ENCODE assay signal across 2 cellular contexts in genomic region chr20:17925300-17925939, GRCh38.
TF ChIP-seq lines count a peak whose summit lies in the region.

No MANE protein-coding gene starts in this region.

TF ChIP-seq in WTC11, 78 proteins besides CTCF, POLR2A, EP300 and RAD21 (continued from another document and continues in another):
- TF ChIP-seq ARID4B (CRISPR knock-in tag; IDR thresholded peaks at IDR 0.05; ENCODE audit: borderline replicate concordance) (no peak), JUN (CRISPR knock-in tag; IDR thresholded peaks at IDR 0.05) (no peak), NR3C1 (CRISPR knock-in tag; conservative IDR thresholded peaks at IDR 0.05; ENCODE audit: low read depth) (no peak), RORB (CRISPR knock-in tag; IDR thresholded peaks at IDR 0.05) (no peak), FOXP4 (CRISPR knock-in tag; IDR thresholded peaks at IDR 0.05) (no peak), HMGA2 (CRISPR knock-in tag; IDR thresholded peaks at IDR 0.05) (no peak), IRF1 (CRISPR knock-in tag; IDR thresholded peaks at IDR 0.05) (no peak), ZNF532 (CRISPR knock-in tag; IDR thresholded peaks at IDR 0.05; ENCODE audit: borderline replicate concordance) (no peak), ESRRA (CRISPR knock-in tag; IDR thresholded peaks at IDR 0.05; ENCODE audit: borderline replicate concordance) (no peak), HMGXB4 (CRISPR knock-in tag; IDR thresholded peaks at IDR 0.05) (no peak)

TF ChIP-seq in GM23338, 12 proteins besides CTCF, POLR2A, EP300 and RAD21 (continued from another document):
- no peak for TF ChIP-seq ETS1 (IDR thresholded peaks at IDR 0.05)
- no peak for TF ChIP-seq ZNF462 (CRISPR knock-in tag; IDR thresholded peaks at IDR 0.05)
- TF ChIP-seq EZH2 (IDR thresholded peaks at IDR 0.05; ENCODE audit: low read depth, unreplicated experiment), result no peak
- no peak for TF ChIP-seq NANOG (IDR thresholded peaks at IDR 0.05; ENCODE audit: borderline replicate concordance)
- no peak for TF ChIP-seq STAT1 (IDR thresholded peaks at IDR 0.05; ENCODE audit: unreplicated experiment)
- TF ChIP-seq EZH2phosphoT487 (IDR thresholded peaks at IDR 0.05; ENCODE audit: unreplicated experiment), result no peak
- no peak for TF ChIP-seq ZNF114 (CRISPR knock-in tag; IDR thresholded peaks at IDR 0.05)
- TF ChIP-seq CREB1 (CRISPR knock-in tag; IDR thresholded peaks at IDR 0.05; ENCODE audit: low read depth), result no peak
